ENCODE assay signal across 31 cellular contexts in genomic region chr11:66146940-66147339, GRCh38.
"Had no signal": no experiment of that assay in that cellular context is flagged by ENCODE, and none has a peak within 500 bp of the region (broad histone marks: within the 10 kb centered on the region; RNA-seq: fewer than 3 reads in every experiment).

No MANE protein-coding gene starts in this region.

- H3K27me3 ChIP-seq: neural progenitor cell, ovary, spleen, suprapubic skin, testis, tibial artery, transverse colon, upper lobe of right lung, uterus had no signal

- H3K27me3 Mint-ChIP-seq: progenitor cell of endocrine pancreas; stimulated activated memory B cell treated with anti-CD40 and anti-IgM and Interleukin-4, amounts not matched to agents 10 μg/mL and 1 μg/mL and 100 μg/mL, for 72 hours; stimulated activated naive CD8-positive, alpha-beta T cell treated with anti-CD3 and anti-CD28 coated beads, Interleukin-15, amount 100 ng/mL, for 72 hours; type B pancreatic cell had no signal

- H3K4me2 ChIP-seq: neural progenitor cell, smooth muscle cell had no signal

- H3K27ac ChIP-seq: neural progenitor cell, ovary, parathyroid adenoma, psoas muscle, skin epidermis, spleen, suprapubic skin, testis, tibial artery, transverse colon, upper lobe of right lung, uterus had no signal

- H3K9ac ChIP-seq: neural progenitor cell, parathyroid adenoma had no signal

- H3K4me1 ChIP-seq: psoas muscle, suprapubic skin, testis, tibial artery, upper lobe of right lung, uterus had no signal

- H3K9me3 Mint-ChIP-seq: natural killer cell; stimulated activated memory B cell treated with anti-CD40 and anti-IgM and Interleukin-4, amounts not matched to agents 10 μg/mL and 1 μg/mL and 100 μg/mL, for 72 hours had no signal

- H3K4me3 Mint-ChIP-seq: natural killer cell; nephron; neural progenitor cell; stimulated activated memory B cell treated with anti-CD40 and anti-IgM and Interleukin-4, amounts not matched to agents 10 μg/mL and 1 μg/mL and 100 μg/mL, for 72 hours; stimulated activated naive CD8-positive, alpha-beta T cell treated with anti-CD3 and anti-CD28 coated beads, Interleukin-15, amount 100 ng/mL, for 72 hours; type B pancreatic cell had no signal

- ATAC-seq: natural killer cell; psoas muscle; right cardiac atrium; sciatic nerve; stimulated activated memory B cell treated with anti-CD40 and anti-IgM and Interleukin-4, amounts not matched to agents 10 μg/mL and 1 μg/mL and 100 μg/mL, for 72 hours; stimulated activated naive CD8-positive, alpha-beta T cell treated with anti-CD3 and anti-CD28 coated beads, Interleukin-15, amount 100 ng/mL, for 72 hours; stimulated activated naive CD8-positive, alpha-beta T cell treated with anti-CD3 and anti-CD28 coated beads, Interleukin-15, Interleukin-2, amounts not matched to agents 100 U/mL and 50 U/mL, for 24 hours; upper lobe of right lung had no signal

- H3K4me3 ChIP-seq: neural progenitor cell, ovary, psoas muscle, skin epidermis, smooth muscle cell, spleen, suprapubic skin, testis, tibial artery, transverse colon, upper lobe of right lung, uterus had no signal

- DNase-seq: natural killer cell; occipital lobe; ovary; posterior cingulate gyrus; psoas muscle; right cardiac atrium; spleen; stimulated activated CD4-positive, alpha-beta T cell treated with anti-CD3 and anti-CD28 coated beads, Interleukin-12 subunit alpha, Interleukin-12 subunit beta, amount 100 ng/mL, for 4 hours; stimulated activated CD4-positive, alpha-beta T cell treated with anti-CD3 and anti-CD28 coated beads, Interleukin-1b, Interleukin-23, amount 100 ng/mL, for 48 hours; stimulated activated CD4-positive, alpha-beta T cell treated with anti-CD3 and anti-CD28 coated beads, Interleukin-4, amount 100 ng/mL, for 1 hour; stimulated activated CD4-positive, alpha-beta T cell treated with anti-CD3 and anti-CD28 coated beads, Interleukin-4, amount 100 ng/mL, for 4 hours; stimulated activated CD8-positive, alpha-beta memory T cell treated with anti-CD3 and anti-CD28 coated beads, Interleukin-4, amount 100 ng/mL, for 48 hours; stimulated activated naive CD4-positive, alpha-beta T cell; stimulated activated naive CD8-positive, alpha-beta T cell treated with anti-CD3 and anti-CD28 coated beads, Interleukin-15, amount 100 ng/mL, for 72 hours; stimulated activated naive CD8-positive, alpha-beta T cell treated with anti-CD3 and anti-CD28 coated beads, Interleukin-15, Interleukin-2, amounts not matched to agents 100 U/mL and 50 U/mL, for 24 hours; substantia nigra; testis; tibial artery; transverse colon; upper lobe of right lung; uterus had no signal

- H2AFZ ChIP-seq: neural progenitor cell, parathyroid adenoma had no signal

- H3K36me3 ChIP-seq: neural progenitor cell, ovary, spleen, suprapubic skin, tibial artery, transverse colon, upper lobe of right lung, uterus had no signal

- H3K27ac Mint-ChIP-seq: nephron; neural progenitor cell; stimulated activated naive CD8-positive, alpha-beta T cell treated with anti-CD3 and anti-CD28 coated beads, Interleukin-15, amount 100 ng/mL, for 72 hours had no signal

- H3K9me3 ChIP-seq: ovary, psoas muscle, spleen, suprapubic skin, testis, tibial artery, transverse colon, upper lobe of right lung, uterus had no signal
